8 cellular contexts compared by ENCODE assay signal in genomic region chr4:122152699-122153328, GRCh38. TPM values are rescaled to one million over a fixed set of nuclear protein-coding genes. Genes with fewer than 3 reads are reported as not detected.
A peak's percentile ranks its signal among the peaks of the same experiment; 100 is the strongest.
DNase-seq lines count a peak whose midpoint lies in the region; ATAC-seq, FAIRE-seq and TF ChIP-seq lines count a peak whose summit lies in the region.

No MANE protein-coding gene starts in this region.

- no peaks in the 10 kb centered on the region for H3K27me3 Mint-ChIP-seq in CD8-positive, alpha-beta T cell (ENCODE audit: low read depth)

- peaks cover 37% of the 10 kb centered on the region for H3K36me3 Mint-ChIP-seq in CD8-positive, alpha-beta T cell

- H3K9me3 Mint-ChIP-seq in CD8-positive, alpha-beta T cell = no peaks in the 10 kb centered on the region

- BruUV-seq in K562 (replicated peaks; lab: Mats Ljungman, UMichigan) = no TSS peak

- H3K4me3 Mint-ChIP-seq in CD8-positive, alpha-beta T cell = peak overlapping the region; percentile 96

- H3K9ac ChIP-seq in K562 (ENCODE audit: insufficient read depth in 1 of 2, low read depth in 2 of 2, low read length in 2 of 2) = peak overlapping the region; percentile 90 to 97

- CTCF ChIA-PET in CD8-positive, alpha-beta T cell (lab: Charles Lee) = no interaction called here
- CTCF ChIA-PET in K562 (lab: Yijun Ruan, JAX; ENCODE audit: low intra/inter-chr PET ratio) = no interaction called here

- peaks cover 72% of the 10 kb centered on the region for H3K4me1 Mint-ChIP-seq in CD8-positive, alpha-beta T cell (ENCODE audit: low read depth)

- H3K4me1 ChIP-seq in CD8-positive, alpha-beta T cell (ENCODE audit: insufficient read depth, low read length) = peaks cover 43% of the 10 kb centered on the region
- no peaks in the 10 kb centered on the region for H3K4me1 ChIP-seq in SJCRH30
- H3K4me1 ChIP-seq in K562 (replicated peaks in 1 of 2; ENCODE audit: control insufficient read depth in 2 of 2, insufficient read depth in 2 of 2, low read length in 2 of 2) = peaks cover 2 to 5% of the 10 kb centered on the region in 2 experiments; a peak in 2 of 5 replicates
- peaks cover 0 to 28% (median 18%) of the 10 kb centered on the region in 4 donors for H3K4me1 ChIP-seq in sigmoid colon

- no peaks in the 10 kb centered on the region for H3K9me1 ChIP-seq in K562 (ENCODE audit: control insufficient read depth, insufficient read depth, low read length)

- H2AFZ ChIP-seq in K562 (ENCODE audit: low read depth, low read length) = peak overlapping the region; percentile 99

- no peak for TF ChIP-seq POLR2A in K562 (conservative IDR thresholded peaks at IDR 0.05)
- TF ChIP-seq POLR2A in sigmoid colon (IDR thresholded peaks at IDR 0.05) = no peak

- no peak for TF ChIP-seq RAD21 in K562 (CRISPR knock-in tag; conservative IDR thresholded peaks at IDR 0.05 in 1 of 2, IDR thresholded peaks at IDR 0.05 in 1 of 2)

- H3K36me3 ChIP-seq in CD8-positive, alpha-beta T cell (ENCODE audit: insufficient read depth, low read length) = no peaks in the 10 kb centered on the region
- H3K36me3 ChIP-seq in SJCRH30 = 0 out of 2 replicates have a peak, but pooled peaks cover 4% of the 10 kb centered on the region
- H3K36me3 ChIP-seq in K562 (ENCODE audit: control insufficient read depth, insufficient read depth, low read length) = peaks cover 10% of the 10 kb centered on the region
- peaks cover 0 to 14% (median 0%) of the 10 kb centered on the region in 4 donors for H3K36me3 ChIP-seq in sigmoid colon

- H3K79me2 ChIP-seq in K562 (ENCODE audit: control insufficient read depth, insufficient read depth, low read length) = peaks cover 16% of the 10 kb centered on the region

- peak overlapping the region; percentile 99 for H3K4me2 ChIP-seq in K562 (ENCODE audit: insufficient read depth, low read length)

- intact Hi-C loops in CD8-positive, alpha-beta T cell (cut with DNase I, micrococcal nuclease) = loop anchor here (1.0 to 10.0 kb wide), 11 partner anchors 198 to 938 kb away; partner anchors contain the start of genes BBS12 (in 2 of the 2), CCNA2 (in 2 of the 2), NUDT6 (in 2 of the 2) and BBS7 (in 1 of the 2)
- intact Hi-C loops in K562 (cut with micrococcal nuclease) (loop anchor here (5.0 kb wide), 1 partner anchor 201 kb away; the partner anchor contains the start of gene TRPC3), sigmoid colon (cut with DNase I) (loop anchor here (5.0 kb wide), 2 partner anchors 201 to 286 kb away; partner anchors contain the start of gene TRPC3)

- peak overlapping the region; percentile 85 for H3K27ac ChIP-seq in CD8-positive, alpha-beta T cell (ENCODE audit: low read depth, low read length)
- H3K27ac ChIP-seq in SJCRH30 (peak overlapping the region; percentile 26; the same call in 1 of the 2 replicates), K562 (ENCODE audit: extremely low read depth, low read depth, low read length) (peak overlapping the region; percentile 71), sigmoid colon (peak overlapping the region; percentile 90 to 95 (median 92))

- 7% methylated on average over 17 of the region's 20 CpGs for WGBS in K562 (ENCODE audit: insufficient coverage, low coverage, missing lambda C conversion rate)
- WGBS in sigmoid colon, 2 donors = 1% methylated on average over 20 of the region's 20 CpGs

- H4K20me1 ChIP-seq in K562 (replicated peaks; ENCODE audit: control insufficient read depth, insufficient read depth, low read length) = no peaks in the 10 kb centered on the region

- FAIRE-seq in K562 (lab: Jason Lieb, UNC) = no peak

- no peak for TF ChIP-seq EP300 in K562 (IDR thresholded peaks at IDR 0.05; ENCODE audit: low read length)
- no peak for TF ChIP-seq EP300 in sigmoid colon (IDR thresholded peaks at IDR 0.05)

- no peaks in the 10 kb centered on the region for H3K9me3 ChIP-seq in CD8-positive, alpha-beta T cell (ENCODE audit: low read length)
- no peaks in the 10 kb centered on the region for H3K9me3 ChIP-seq in SJCRH30 (replicated peaks)
- H3K9me3 ChIP-seq in K562 (replicated peaks; ENCODE audit: control insufficient read depth, insufficient read depth, low read depth, low read length) = no peaks in the 10 kb centered on the region
- no peaks in the 10 kb centered on the region for H3K9me3 ChIP-seq in sigmoid colon

- H3K27ac Mint-ChIP-seq in CD8-positive, alpha-beta T cell = peak overlapping the region; percentile 97

- no peaks in the 10 kb centered on the region for H3K27me3 ChIP-seq in CD8-positive, alpha-beta T cell (ENCODE audit: insufficient read depth, low read length)
- H3K27me3 ChIP-seq in SJCRH30 = no peaks in the 10 kb centered on the region
- no peaks in the 10 kb centered on the region for H3K27me3 ChIP-seq in K562 (ENCODE audit: control insufficient read depth in 2 of 2, insufficient read depth in 2 of 2, low read length in 2 of 2)
- H3K27me3 ChIP-seq in sigmoid colon = no peaks in the 10 kb centered on the region

- peak; percentile 8 for ATAC-seq in CD8-positive, alpha-beta T cell
- peak; percentile 32 for ATAC-seq in GM19397 (IDR thresholded peaks at IDR 0.05; ENCODE audit: unreplicated experiment)
- peak; percentile 45 for ATAC-seq in HG03460 (IDR thresholded peaks at IDR 0.05; ENCODE audit: unreplicated experiment)
- peak; percentile 73 for ATAC-seq in K562

- in situ Hi-C loops in K562 (cut with MboI) = no loop called here

- peak; percentile 2 to 62 (median 18) for DNase-seq in CD8-positive, alpha-beta T cell
- DNase-seq in SJCRH30 = peak; percentile 64 to 70
- peak; percentile 15 to 37 (median 20) for DNase-seq in K562 (ENCODE audit: extremely low read depth in 1 of 4, low spot score in 3 of 4)
- DNase-seq in sigmoid colon = peak; percentile 68
- DNase-seq in NCI-H1694 treated with DMSO at 0.1 percent for 48 hours (lab: John Stamatoyannopoulos, UW) = no peak

- POLR2A ChIA-PET in CD8-positive, alpha-beta T cell (lab: Charles Lee) = interaction anchor here (0.8 to 1.5 kb wide), 4 partner anchors 9 to 21 kb away, joined by 3 to 4 read pairs (median 4); no protein-coding TSS in a partner anchor
- POLR2A ChIA-PET in K562 (lab: Yijun Ruan, JAX) = interaction anchor here (1.2 kb wide), 1 partner anchor 225 kb away, joined by 3 read pairs; no protein-coding TSS in a partner anchor

- TF ChIP-seq CTCF in CD8-positive, alpha-beta T cell (IDR thresholded peaks at IDR 0.05) = no peak
- no peak for TF ChIP-seq CTCF in K562 (IDR thresholded peaks at IDR 0.05 in 2 of 3, conservative IDR thresholded peaks at IDR 0.05 in 1 of 3; ENCODE audit: insufficient read depth in 2 of 3, low read depth in 1 of 3, low read length in 3 of 3)
- no peak for TF ChIP-seq CTCF in sigmoid colon (IDR thresholded peaks at IDR 0.05)

- H3K4me3 ChIP-seq in CD8-positive, alpha-beta T cell (ENCODE audit: low read depth, low read length) = peak overlapping the region; percentile 93
- H3K4me3 ChIP-seq in SJCRH30 (peak overlapping the region; percentile 94), K562 (peak overlapping the region; percentile 96), iPS-11a (ENCODE audit: low read depth, low read length) (peak overlapping the region; percentile 73), sigmoid colon (peak overlapping the region; percentile 77 to 96 (median 84))

TF ChIP-seq in K562, 482 proteins besides CTCF, POLR2A, EP300 and RAD21 (continues in another document):
- TF ChIP-seq CTBP1 (IDR thresholded peaks at IDR 0.05; ENCODE audit: borderline replicate concordance) (peak; percentile 52; the same call in 1 of the 2 replicates), FOXA1 (IDR thresholded peaks at IDR 0.05; ENCODE audit: borderline replicate concordance) (no peak), IFI16 (CRISPR knock-in tag; IDR thresholded peaks at IDR 0.05) (no peak), ZBTB43 (CRISPR knock-in tag; IDR thresholded peaks at IDR 0.05) (no peak), BRD9 (IDR thresholded peaks at IDR 0.05; ENCODE audit: low read depth, partially characterized antibody) (no peak), SMARCB1 (IDR thresholded peaks at IDR 0.05; ENCODE audit: insufficient read length, low read depth) (no peak), KLF16 (IDR thresholded peaks at IDR 0.05) (no peak)

RNA-seq across cellular contexts. Expression of gene BLTP1, which starts 0.7 kb away (rescaled TPM):
- 10 to 100 TPM; 75.4 to 80.5 TPM for total RNA-seq in CD8-positive, alpha-beta T cell
- total RNA-seq in SJCRH30 (2014; rRNA removed; shearing (Covaris generic)) = 39.0 and 46.9 TPM in 2 replicates
- 37.8 and 159 TPM in 2 replicates for total RNA-seq in K562 (2011; cell fraction: chromatin; rRNA removed; ENCODE audit: low replicate concordance)
- 25.5 and 37.8 TPM in 2 replicates for total RNA-seq in K562 (2011; cell fraction: nucleolus; rRNA removed)
- total RNA-seq in K562 (2011; cell fraction: nucleoplasm; rRNA removed) = 54.1 and 87.3 TPM in 2 replicates
- total RNA-seq in K562 (2014; rRNA removed) (11.1 and 12.2 TPM in 2 replicates), K562 (2014; rRNA removed; fragmentation: Illumina TruSeq; extraction: Trizol) (21.8 and 26.3 TPM in 2 replicates), K562 (2015; rRNA removed; fragmentation: Illumina TruSeq; extraction: Trizol) (25.1 and 25.9 TPM in 2 replicates), K562 (2021) (13.1 and 16.3 TPM in 2 replicates), sigmoid colon (100 to 1,000 TPM in 1 of 4 donors, 10 to 100 TPM in 3; 75.8 to 120 (median 85.1) TPM)
- polyA plus RNA-seq in K562 (2011; rRNA removed) (26.0 and 29.1 TPM in 2 replicates), K562 (2014; fragmentation: Illumina TruSeq; extraction: Trizol) (12.0 and 14.1 TPM in 2 replicates), K562 (2014; fragmentation: Nextera tagmentation; extraction: Ambion mirVana) (1 to 10 TPM; 2.8 to 4.5 TPM), K562 (2014; rRNA removed) (10.0 and 14.3 TPM in 2 replicates), sigmoid colon (10 to 100 TPM in 1 of 3 donors, 1 to 10 TPM in 2; 4.4 to 24.1 (median 6.0) TPM)
- 5.1 and 10.0 TPM in 2 replicates for polyA plus RNA-seq in K562 (2011; cell fraction: cytosol; rRNA removed)
- polyA plus RNA-seq in K562 (2011; cell fraction: nucleus; rRNA removed) = 54.6 and 88.2 TPM in 2 replicates
- polyA plus RNA-seq in K562 (2012) = 8.3 and 14.1 TPM in 2 replicates
- polyA minus RNA-seq in K562 (2011; rRNA and poly(A)+ RNA removed) = 107 and 144 TPM in 2 replicates
- polyA minus RNA-seq in K562 (2011; cell fraction: cytosol; rRNA and poly(A)+ RNA removed) = 22.8 and 32.4 TPM in 2 replicates
- polyA minus RNA-seq in K562 (2011; cell fraction: nucleus; rRNA and poly(A)+ RNA removed) = 131 and 285 TPM in 2 replicates

Comparison
In these comparisons a context has a peak if more than half of its experiments do, and no peak if none do; other contexts are left out.
1. ATAC-seq: peak in every context shown above with its lines; median percentile 73 in K562; 45 in HG03460; 32 in GM19397; 8 in CD8-positive, alpha-beta T cell.
2. H3K27ac ChIP-seq: peak in every context shown above with its lines; median percentile 92 in sigmoid colon; 85 in CD8-positive, alpha-beta T cell; 71 in K562; 26 in SJCRH30.